ENCODE assay signal across 8 cellular contexts in genomic region chr7:65509368-65510186, GRCh38.
DNase-seq lines count a peak whose midpoint lies in the region; ATAC-seq, FAIRE-seq and TF ChIP-seq lines count a peak whose summit lies in the region.

No MANE protein-coding gene starts in this region.

- H3K27me3 ChIP-seq in thyroid gland, result no peaks in the 10 kb centered on the region

- H3K27me3 Mint-ChIP-seq in activated naive CD4-positive, alpha-beta T cell treated with anti-CD3 and anti-CD28 coated beads for 36 hours (ENCODE audit: low read depth), result peaks cover 19% of the 10 kb centered on the region
- peaks cover 23% of the 10 kb centered on the region for H3K27me3 Mint-ChIP-seq in activated T-helper 1 cell treated with anti-CD3 and anti-CD28 coated beads, Interleukin-12 subunit alpha, Interleukin-12 subunit beta, Interleukin-2, Interleukin-4 antibody, amounts not matched to agents 30 ng/mL and 10 ng/mL and 1 ng/mL, durations not matched to agents 14 hours and 24 hours and 36 hours (ENCODE audit: insufficient read depth)

- WGBS in thyroid gland, 2 donors, result 2 to 3% methylated on average over 85 of the region's 85 CpGs

- intact Hi-C loops in activated naive CD4-positive, alpha-beta T cell treated with anti-CD3 and anti-CD28 coated beads for 36 hours (cut with micrococcal nuclease), result no loop called here
- intact Hi-C loops in activated T-helper 1 cell treated with anti-CD3 and anti-CD28 coated beads, Interleukin-12 subunit alpha, Interleukin-12 subunit beta, Interleukin-2, Interleukin-4 antibody, amounts not matched to agents 30 ng/mL and 10 ng/mL and 1 ng/mL, durations not matched to agents 14 hours and 24 hours and 36 hours (cut with micrococcal nuclease), result no loop called here
- intact Hi-C loops in kidney (cut with DNase I), result no loop called here
- intact Hi-C loops in thyroid gland (cut with DNase I), result no loop called here

- no peaks in the 10 kb centered on the region for H3K9me3 ChIP-seq in kidney (ENCODE audit: control insufficient read depth in 1 of 2, low read length in 2 of 2)
- H3K9me3 ChIP-seq in thyroid gland, result no peaks in the 10 kb centered on the region

- TF ChIP-seq CTCF in kidney (IDR thresholded peaks at IDR 0.05; ENCODE audit: borderline replicate concordance, extremely low read depth, insufficient read depth), result no peak
- no peak for TF ChIP-seq CTCF in thyroid gland (IDR thresholded peaks at IDR 0.05)

- H3K9ac ChIP-seq in kidney (ENCODE audit: low read length in 2 of 2), result no peak overlapping the region

- H3K4me1 ChIP-seq in kidney (ENCODE audit: control insufficient read depth in 1 of 2, insufficient read depth in 1 of 2, low read depth in 1 of 2, low read length in 2 of 2), result no peaks in the 10 kb centered on the region
- peaks cover 0 to 14% of the 10 kb centered on the region in 2 donors for H3K4me1 ChIP-seq in thyroid gland

- ATAC-seq in activated naive CD4-positive, alpha-beta T cell treated with anti-CD3 and anti-CD28 coated beads, Interleukin-2, amount 50 U/mL, for 72 hours, result no peak
- no peak for ATAC-seq in GM21528 (IDR thresholded peaks at IDR 0.05; ENCODE audit: low FRiP score, unreplicated experiment)

- CTCF ChIA-PET in activated naive CD4-positive, alpha-beta T cell treated with anti-CD3 and anti-CD28 coated beads for 36 hours (lab: Charles Lee), result no interaction called here

- no peaks in the 10 kb centered on the region for H3K36me3 Mint-ChIP-seq in activated naive CD4-positive, alpha-beta T cell treated with anti-CD3 and anti-CD28 coated beads for 36 hours (ENCODE audit: low read depth)
- H3K36me3 Mint-ChIP-seq in activated naive CD4-positive, alpha-beta T cell treated with anti-CD3 and anti-CD28 coated beads, Interleukin-2, amount 50 U/mL, for 72 hours, result no peaks in the 10 kb centered on the region
- peaks cover 3% of the 10 kb centered on the region for H3K36me3 Mint-ChIP-seq in activated T-helper 1 cell treated with anti-CD3 and anti-CD28 coated beads, Interleukin-12 subunit alpha, Interleukin-12 subunit beta, Interleukin-2, Interleukin-4 antibody, amounts not matched to agents 30 ng/mL and 10 ng/mL and 1 ng/mL, durations not matched to agents 14 hours and 24 hours and 36 hours (ENCODE audit: low read depth)

- H3K4me3 ChIP-seq in kidney (ENCODE audit: low read length in 2 of 2) (no peak overlapping the region), thyroid gland (replicated peaks in 1 of 3) (peak overlapping the region in 2 of 3 donors; percentile 19 to 44)

- peaks cover 4% of the 10 kb centered on the region for H3K4me1 Mint-ChIP-seq in activated naive CD4-positive, alpha-beta T cell treated with anti-CD3 and anti-CD28 coated beads for 36 hours (ENCODE audit: low read depth)
- H3K4me1 Mint-ChIP-seq in activated T-helper 1 cell treated with anti-CD3 and anti-CD28 coated beads, Interleukin-12 subunit alpha, Interleukin-12 subunit beta, Interleukin-2, Interleukin-4 antibody, amounts not matched to agents 30 ng/mL and 10 ng/mL and 1 ng/mL, durations not matched to agents 14 hours and 24 hours and 36 hours (ENCODE audit: low read depth), result peaks cover 6% of the 10 kb centered on the region

- DNase-seq in activated naive CD4-positive, alpha-beta T cell treated with anti-CD3 and anti-CD28 coated beads for 36 hours, result no peak
- DNase-seq in activated naive CD4-positive, alpha-beta T cell treated with anti-CD3 and anti-CD28 coated beads, Interleukin-2, amount 50 U/mL, for 72 hours (ENCODE audit: low spot score in 2 of 2), result no peak
- no peak for DNase-seq in activated T-helper 1 cell treated with anti-CD3 and anti-CD28 coated beads, Interleukin-12 subunit alpha, Interleukin-12 subunit beta, Interleukin-2, Interleukin-4 antibody, amounts not matched to agents 30 ng/mL and 10 ng/mL and 1 ng/mL, durations not matched to agents 14 hours and 24 hours and 36 hours (ENCODE audit: low spot score)
- peak; percentile 22 for DNase-seq in kidney
- DNase-seq in thyroid gland, result no peak
- DNase-seq in NCI-H1930 (lab: John Stamatoyannopoulos, UW), result no peak
- DNase-seq in NOMO-1 (lab: John Stamatoyannopoulos, UW; ENCODE audit: unreplicated experiment in 2 of 2), result no peak

- H3K4me3 Mint-ChIP-seq in activated naive CD4-positive, alpha-beta T cell treated with anti-CD3 and anti-CD28 coated beads for 36 hours, result peak overlapping the region; percentile 44
- peak overlapping the region; percentile 59 for H3K4me3 Mint-ChIP-seq in activated T-helper 1 cell treated with anti-CD3 and anti-CD28 coated beads, Interleukin-12 subunit alpha, Interleukin-12 subunit beta, Interleukin-2, Interleukin-4 antibody, amounts not matched to agents 30 ng/mL and 10 ng/mL and 1 ng/mL, durations not matched to agents 14 hours and 24 hours and 36 hours

- no peaks in the 10 kb centered on the region for H3K36me3 ChIP-seq in kidney (ENCODE audit: control insufficient read depth in 1 of 2, insufficient read depth in 2 of 2, low read length in 2 of 2)
- H3K36me3 ChIP-seq in thyroid gland, result no peaks in the 10 kb centered on the region

- no peak overlapping the region for H3K27ac ChIP-seq in kidney (ENCODE audit: low read depth in 2 of 2, low read length in 2 of 2)
- H3K27ac ChIP-seq in thyroid gland, result no peak overlapping the region

- no peak for TF ChIP-seq POLR2A in thyroid gland (IDR thresholded peaks at IDR 0.05)

- no peaks in the 10 kb centered on the region for H3K9me3 Mint-ChIP-seq in activated naive CD4-positive, alpha-beta T cell treated with anti-CD3 and anti-CD28 coated beads for 36 hours
- H3K9me3 Mint-ChIP-seq in activated naive CD4-positive, alpha-beta T cell treated with anti-CD3 and anti-CD28 coated beads, Interleukin-2, amount 50 U/mL, for 72 hours, result no peaks in the 10 kb centered on the region
- H3K9me3 Mint-ChIP-seq in activated T-helper 1 cell treated with anti-CD3 and anti-CD28 coated beads, Interleukin-12 subunit alpha, Interleukin-12 subunit beta, Interleukin-2, Interleukin-4 antibody, amounts not matched to agents 30 ng/mL and 10 ng/mL and 1 ng/mL, durations not matched to agents 14 hours and 24 hours and 36 hours, result no peaks in the 10 kb centered on the region

- no peak for FAIRE-seq in kidney (lab: Jason Lieb, UNC)

- H3K27ac Mint-ChIP-seq in activated naive CD4-positive, alpha-beta T cell treated with anti-CD3 and anti-CD28 coated beads for 36 hours, result no peak overlapping the region
- no peak overlapping the region for H3K27ac Mint-ChIP-seq in activated naive CD4-positive, alpha-beta T cell treated with anti-CD3 and anti-CD28 coated beads, Interleukin-2, amount 50 U/mL, for 72 hours
- H3K27ac Mint-ChIP-seq in activated T-helper 1 cell treated with anti-CD3 and anti-CD28 coated beads, Interleukin-12 subunit alpha, Interleukin-12 subunit beta, Interleukin-2, Interleukin-4 antibody, amounts not matched to agents 30 ng/mL and 10 ng/mL and 1 ng/mL, durations not matched to agents 14 hours and 24 hours and 36 hours, result no peak overlapping the region

Comparison
In these comparisons a context has a peak if more than half of its experiments do, and no peak if none do; other contexts are left out.
1. H3K4me3 ChIP-seq: peak in thyroid gland (2 of 3); none in kidney (0 of 2).